12 cellular contexts compared by ENCODE assay signal in genomic region chr20:10436053-10436699, GRCh38. TPM values are rescaled to one million over a fixed set of nuclear protein-coding genes. Genes with fewer than 3 reads are reported as not detected.
DNase-seq lines count a peak whose midpoint lies in the region; ATAC-seq, FAIRE-seq and TF ChIP-seq lines count a peak whose summit lies in the region.
"Had no signal": no experiment of that assay in that cellular context is flagged by ENCODE, and none has a peak within 500 bp of the region (broad histone marks: within the 10 kb centered on the region; RNA-seq: fewer than 3 reads in every experiment).

No MANE protein-coding gene starts in this region.

- no peak overlapping the region for H3K27ac Mint-ChIP-seq in activated CD4-positive, alpha-beta memory T cell treated with anti-CD3 and anti-CD28 coated beads for 36 hours

- DNase-seq in A549 (ENCODE audit: low read depth in 1 of 2, low spot score in 1 of 2) = no peak
- no peak for DNase-seq in GM12864 (ENCODE audit: low read depth)
- DNase-seq in activated CD4-positive, alpha-beta memory T cell treated with anti-CD3 and anti-CD28 coated beads for 36 hours = no peak
- no peak for DNase-seq in SHP77 treated with DMSO at 0.1 percent for 48 hours (lab: John Stamatoyannopoulos, UW)
- no peak for DNase-seq in C1 segment of cervical spinal cord (lab: John Stamatoyannopoulos, UW)
- no peak for DNase-seq in inferior parietal cortex (ENCODE audit: extremely low spot score)
- DNase-seq: activated effector memory CD4-positive, alpha-beta T cell treated with anti-CD3 and anti-CD28 coated beads, Interleukin-2, amount 50 U/mL, for 16 hours had no signal

- H3K9me3 ChIP-seq in A549 (no peaks in the 10 kb centered on the region), iPS-20b (ENCODE audit: insufficient read depth, low read depth, low read length) (no peaks in the 10 kb centered on the region)
- H3K9me3 ChIP-seq: SJSA1, thoracic aorta had no signal

- no peaks in the 10 kb centered on the region for H3K9me3 Mint-ChIP-seq in activated CD4-positive, alpha-beta memory T cell treated with anti-CD3 and anti-CD28 coated beads for 36 hours
- H3K9me3 Mint-ChIP-seq: memory B cell had no signal

- H3K27me3 ChIP-seq in iPS-20b (ENCODE audit: insufficient read depth, low read length) = no peaks in the 10 kb centered on the region
- H3K27me3 ChIP-seq: SJSA1 had no signal

- H3K4me1 ChIP-seq in A549 = peaks cover 37% of the 10 kb centered on the region
- H3K4me1 ChIP-seq in iPS-20b (ENCODE audit: insufficient read depth, low read length) = no peaks in the 10 kb centered on the region

- peak overlapping the region; percentile 86 for H3K4me2 ChIP-seq in A549

- H3K4me3 Mint-ChIP-seq in activated CD4-positive, alpha-beta memory T cell treated with anti-CD3 and anti-CD28 coated beads for 36 hours = peak overlapping the region; percentile 90

- 96% methylated on average over 20 of the region's 20 CpGs for WGBS in A549 (ENCODE audit: missing lambda C conversion rate)

- intact Hi-C loops in activated CD4-positive, alpha-beta memory T cell treated with anti-CD3 and anti-CD28 coated beads for 36 hours (cut with micrococcal nuclease) = no loop called here

- CTCF ChIA-PET in A549 (lab: Yijun Ruan, JAX) = interaction anchor here (0.7 to 2.6 kb wide), 7 partner anchors 9 to 457 kb away, joined by 3 to 11 read pairs (median 3); no protein-coding TSS in a partner anchor
- CTCF ChIA-PET in activated CD4-positive, alpha-beta memory T cell treated with anti-CD3 and anti-CD28 coated beads for 36 hours (lab: Charles Lee) = interaction anchor here (1.9 kb wide), 1 partner anchor 10 kb away, joined by 6 read pairs; no protein-coding TSS in a partner anchor

- no peak for TF ChIP-seq RAD21 in A549 (conservative IDR thresholded peaks at IDR 0.05 in 1 of 2, IDR thresholded peaks at IDR 0.05 in 1 of 2)

- H3K36me3 ChIP-seq in iPS-20b (ENCODE audit: insufficient read depth, low read depth, low read length) = no peaks in the 10 kb centered on the region
- H3K36me3 ChIP-seq: thoracic aorta had no signal

- H3K27me3 Mint-ChIP-seq in activated CD4-positive, alpha-beta memory T cell treated with anti-CD3 and anti-CD28 coated beads for 36 hours = no peaks in the 10 kb centered on the region
- H3K27me3 Mint-ChIP-seq: memory B cell had no signal

- peaks cover 41% of the 10 kb centered on the region for H3K4me1 Mint-ChIP-seq in activated CD4-positive, alpha-beta memory T cell treated with anti-CD3 and anti-CD28 coated beads for 36 hours (ENCODE audit: low read depth)

- no peak for TF ChIP-seq EP300 in A549 (IDR thresholded peaks at IDR 0.05)

- H3K9ac ChIP-seq in iPS-20b (ENCODE audit: low read depth, low read length) = peak overlapping the region; percentile 95; the same call in 1 of the 2 replicates

- no peak for TF ChIP-seq POLR2A in A549 (IDR thresholded peaks at IDR 0.05; ENCODE audit: low read length)

- ATAC-seq in A549 (no peak), GM19452 (IDR thresholded peaks at IDR 0.05; ENCODE audit: unreplicated experiment) (no peak)

- H3K27ac ChIP-seq in A549 (peak overlapping the region; percentile 90 to 96), iPS-20b (ENCODE audit: low read length) (no peak overlapping the region)

- POLR2A ChIA-PET in A549 (lab: Yijun Ruan, JAX) = interaction anchor here (2.3 kb wide), 1 partner anchor 75 kb away, joined by 15 read pairs; no protein-coding TSS in a partner anchor
- POLR2A ChIA-PET in activated CD4-positive, alpha-beta memory T cell treated with anti-CD3 and anti-CD28 coated beads for 36 hours (lab: Charles Lee) = interaction anchor here (1.7 to 3.1 kb wide), 2 partner anchors 17 to 84 kb away, joined by 5 to 16 read pairs; no protein-coding TSS in a partner anchor

- TF ChIP-seq CTCF in A549 (IDR thresholded peaks at IDR 0.05) (no peak), GM12864 (IDR thresholded peaks at IDR 0.05; ENCODE audit: low read depth, low read length, missing control alignments) (no peak)

- FAIRE-seq in A549 (lab: Jason Lieb, UNC) = no peak

- peaks cover 8% of the 10 kb centered on the region for H3K36me3 Mint-ChIP-seq in activated CD4-positive, alpha-beta memory T cell treated with anti-CD3 and anti-CD28 coated beads for 36 hours
- H3K36me3 Mint-ChIP-seq: memory B cell had no signal

- H3K4me3 ChIP-seq in A549 (peak overlapping the region; percentile 75), GM12864 (ENCODE audit: low read depth, low read length) (peak overlapping the region; percentile 79; the same call in 1 of the 2 replicates), iPS-20b (ENCODE audit: low read length) (peak overlapping the region; percentile 95)

TF ChIP-seq in A549, 52 proteins besides CTCF, POLR2A, EP300 and RAD21:
- TF ChIP-seq BHLHE40 (IDR thresholded peaks at IDR 0.05; ENCODE audit: low read depth, low read length) (no peak), RARB (CRISPR knock-in tag; IDR thresholded peaks at IDR 0.05) (no peak), SREBF2 (IDR thresholded peaks at IDR 0.05) (no peak), KDM1A (IDR thresholded peaks at IDR 0.05; ENCODE audit: low read depth) (no peak), CBX8 (IDR thresholded peaks at IDR 0.05) (no peak), GATA3 (IDR thresholded peaks at IDR 0.05; ENCODE audit: borderline replicate concordance) (no peak), MAZ (IDR thresholded peaks at IDR 0.05; ENCODE audit: borderline replicate concordance, low read depth, low read length) (no peak), HOXB13 (CRISPR knock-in tag; IDR thresholded peaks at IDR 0.05; ENCODE audit: low read depth) (no peak), ZC3H11A (IDR thresholded peaks at IDR 0.05) (no peak)
- TF ChIP-seq, protein P1, sequence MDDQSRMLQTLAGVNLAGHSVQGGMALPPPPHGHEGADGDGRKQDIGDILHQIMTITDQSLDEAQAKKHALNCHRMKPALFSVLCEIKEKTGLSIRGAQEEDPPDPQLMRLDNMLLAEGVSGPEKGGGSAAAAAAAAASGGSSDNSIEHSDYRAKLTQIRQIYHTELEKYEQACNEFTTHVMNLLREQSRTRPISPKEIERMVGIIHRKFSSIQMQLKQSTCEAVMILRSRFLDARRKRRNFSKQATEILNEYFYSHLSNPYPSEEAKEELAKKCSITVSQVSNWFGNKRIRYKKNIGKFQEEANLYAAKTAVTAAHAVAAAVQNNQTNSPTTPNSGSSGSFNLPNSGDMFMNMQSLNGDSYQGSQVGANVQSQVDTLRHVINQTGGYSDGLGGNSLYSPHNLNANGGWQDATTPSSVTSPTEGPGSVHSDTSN (IDR thresholded peaks at IDR 0.05) = no peak

RNA-seq across cellular contexts. Expression of gene SLX4IP, which starts 1.1 kb away (rescaled TPM):
- polyA plus RNA-seq in A549 (2011; rRNA removed) = 7.5 and 8.0 TPM in 2 replicates
- 0.83 and 1.0 TPM in 2 replicates for polyA plus RNA-seq in A549 (2012; cell fraction: cytosol; rRNA removed)
- polyA plus RNA-seq in A549 (2012; cell fraction: nucleus; rRNA removed) = 2.0 and 2.9 TPM in 2 replicates
- polyA plus RNA-seq in A549 (2017; fragmentation: RNase III; extraction: RNeasy Plus Mini Kit Qiagen cat#74134 plus additional on column Dnase treatment) = 3.3 to 3.5 TPM (median 3.4 TPM) in 3 replicates
- polyA minus RNA-seq in A549 (2011; rRNA and poly(A)+ RNA removed) = 17.4 and 18.8 TPM in 2 replicates
- total RNA-seq in activated CD4-positive, alpha-beta memory T cell treated with anti-CD3 and anti-CD28 coated beads for 36 hours = 1 to 10 TPM; 5.5 to 6.3 TPM

RNA-seq across cellular contexts. Expression of gene MKKS, which starts 2.2 kb away (rescaled TPM):
- polyA plus RNA-seq in A549 (2011; rRNA removed) (85.2 and 94.2 TPM in 2 replicates), A549 (2017; fragmentation: RNase III; extraction: RNeasy Plus Mini Kit Qiagen cat#74134 plus additional on column Dnase treatment) (24.3 to 27.6 TPM (median 25.8 TPM) in 3 replicates)
- polyA plus RNA-seq in A549 (2012; cell fraction: cytosol; rRNA removed) = 16.8 and 17.8 TPM in 2 replicates
- 4.5 and 7.3 TPM in 2 replicates for polyA plus RNA-seq in A549 (2012; cell fraction: nucleus; rRNA removed)
- 24.7 and 24.9 TPM in 2 replicates for polyA minus RNA-seq in A549 (2011; rRNA and poly(A)+ RNA removed)
- total RNA-seq in activated CD4-positive, alpha-beta memory T cell treated with anti-CD3 and anti-CD28 coated beads for 36 hours = 1 to 10 TPM; 7.1 to 7.5 TPM
